15 cellular contexts compared by ENCODE assay signal in genomic region chr4:5398056-5398455, GRCh38.
DNase-seq lines count a peak whose midpoint lies in the region.
"Had no signal": no experiment of that assay in that cellular context is flagged by ENCODE, and none has a peak within 500 bp of the region (broad histone marks: within the 10 kb centered on the region; RNA-seq: fewer than 3 reads in every experiment).

No MANE protein-coding gene starts in this region.

- no peak overlapping the region for H3K4ac ChIP-seq in neuronal stem cell (ENCODE audit: low read length)

- no peak overlapping the region for H3K23ac ChIP-seq in neuronal stem cell (ENCODE audit: low read depth, low read length, poor library complexity)

- no peaks in the 10 kb centered on the region for H3K79me1 ChIP-seq in neuronal stem cell (ENCODE audit: low read depth, low read length)

- no peak overlapping the region for H3K18ac ChIP-seq in neuronal stem cell (ENCODE audit: low read length)

- no peak overlapping the region for H3K27ac ChIP-seq in neuronal stem cell (replicated peaks; ENCODE audit: low read length)
- H3K27ac ChIP-seq: C4-2B, GM23248 had no signal

- H3K9me3 ChIP-seq in adipocyte (ENCODE audit: control insufficient read depth, low read length): peaks cover 7% of the 10 kb centered on the region
- no peaks in the 10 kb centered on the region for H3K9me3 ChIP-seq in neuronal stem cell (replicated peaks in 1 of 2; ENCODE audit: control insufficient read depth in 2 of 2, insufficient read depth in 1 of 2, low read depth in 1 of 2, low read length in 2 of 2)

- no peak overlapping the region for H4K91ac ChIP-seq in neuronal stem cell (ENCODE audit: low read depth, low read length, poor library complexity)

- no peak overlapping the region for H2BK12ac ChIP-seq in neuronal stem cell (ENCODE audit: low read length)

- WGBS in neuronal stem cell (ENCODE audit: extremely low coverage in 2 of 2, insufficient read length in 2 of 2, insufficient replicate concordance in 1 of 2), 2 donors: no CpG with 5 or more reads among the region's 3 CpGs

- H2BK120ac ChIP-seq in neuronal stem cell (ENCODE audit: low read depth, low read length): no peak overlapping the region

- H3K4me3 ChIP-seq in adipocyte (ENCODE audit: low read length): no peak overlapping the region
- no peak overlapping the region for H3K4me3 ChIP-seq in neuronal stem cell (ENCODE audit: low read length in 2 of 2)
- H3K4me3 ChIP-seq: GM23248 had no signal

- H2BK15ac ChIP-seq in neuronal stem cell (ENCODE audit: low read length): no peak overlapping the region

- H3K4me2 ChIP-seq in neuronal stem cell (ENCODE audit: insufficient read depth, low read length, poor library complexity, severe bottlenecking): no peak overlapping the region

- H3K4me1 ChIP-seq in adipocyte (ENCODE audit: control insufficient read depth, insufficient read depth, low read length): no peaks in the 10 kb centered on the region
- peaks cover 0 to 5% of the 10 kb centered on the region in 2 donors for H3K4me1 ChIP-seq in neuronal stem cell (ENCODE audit: control insufficient read depth in 2 of 2, insufficient read depth in 1 of 2, low read depth in 1 of 2, low read length in 2 of 2)

- H2AFZ ChIP-seq in neuronal stem cell (ENCODE audit: low read length): no peak overlapping the region
- H2AFZ ChIP-seq: GM23248 had no signal

- H3K36me3 ChIP-seq in adipocyte (ENCODE audit: control insufficient read depth, insufficient read depth, low read length, severe bottlenecking) (no peaks in the 10 kb centered on the region), neuronal stem cell (replicated peaks in 1 of 2; ENCODE audit: control insufficient read depth in 2 of 2, insufficient read depth in 2 of 2, low read length in 2 of 2) (no peaks in the 10 kb centered on the region)

- no peak overlapping the region for H2BK5ac ChIP-seq in neuronal stem cell (ENCODE audit: low read length)

- H3K9ac ChIP-seq in adipocyte (ENCODE audit: low read length): no peak overlapping the region
- H3K9ac ChIP-seq in neuronal stem cell (ENCODE audit: low read depth, low read length, poor library complexity): no peak overlapping the region
- H3K9ac ChIP-seq: GM23248 had no signal

- H2AK5ac ChIP-seq in neuronal stem cell (ENCODE audit: low read depth, low read length): no peak overlapping the region

- H3K27me3 ChIP-seq in adipocyte (replicated peaks; ENCODE audit: control insufficient read depth, insufficient read depth, low read length) (no peaks in the 10 kb centered on the region), neuronal stem cell (ENCODE audit: control insufficient read depth in 3 of 3, insufficient read depth in 3 of 3, low read depth in 1 of 3, low read length in 3 of 3) (no peaks in the 10 kb centered on the region)

- peak; percentile 25 for DNase-seq in adipocyte (ENCODE audit: low read depth)
- DNase-seq in dermis blood vessel endothelial cell: peak; percentile 45
- peak; percentile 17 for DNase-seq in neuronal stem cell (ENCODE audit: low spot score)
- DNase-seq in NCI-H526 (lab: John Stamatoyannopoulos, UW): no peak
- no peak for DNase-seq in NCI-H2171 (lab: John Stamatoyannopoulos, UW)
- no peak for DNase-seq in germinal center (ENCODE audit: low spot score)
- DNase-seq: ACHN; AML-193; CD4-positive, alpha-beta memory T cell; DMS153; DMS79; GF-D8; GM23248; HCEC 1CT had no signal

- no peak overlapping the region for H3K14ac ChIP-seq in neuronal stem cell (ENCODE audit: low read length)

- H4K8ac ChIP-seq in neuronal stem cell (ENCODE audit: low read depth, low read length): no peak overlapping the region

Comparison
In these comparisons a context has a peak if more than half of its experiments do, and no peak if none do; other contexts are left out.
1. DNase-seq: peak in adipocyte (single experiment), dermis blood vessel endothelial cell (single experiment) and neuronal stem cell (single experiment); none in NCI-H526 (0 of 2), NCI-H2171 (single experiment) and germinal center (single experiment).